1 cellular context compared by ENCODE assay signal in genomic region chr3:32448686-32449474, GRCh38.
TF ChIP-seq lines count a peak whose summit lies in the region.

No MANE protein-coding gene starts in this region.

TF ChIP-seq in GM23338, 12 proteins besides CTCF, POLR2A, EP300 and RAD21 (continued from another document):
- TF ChIP-seq, protein P1, sequence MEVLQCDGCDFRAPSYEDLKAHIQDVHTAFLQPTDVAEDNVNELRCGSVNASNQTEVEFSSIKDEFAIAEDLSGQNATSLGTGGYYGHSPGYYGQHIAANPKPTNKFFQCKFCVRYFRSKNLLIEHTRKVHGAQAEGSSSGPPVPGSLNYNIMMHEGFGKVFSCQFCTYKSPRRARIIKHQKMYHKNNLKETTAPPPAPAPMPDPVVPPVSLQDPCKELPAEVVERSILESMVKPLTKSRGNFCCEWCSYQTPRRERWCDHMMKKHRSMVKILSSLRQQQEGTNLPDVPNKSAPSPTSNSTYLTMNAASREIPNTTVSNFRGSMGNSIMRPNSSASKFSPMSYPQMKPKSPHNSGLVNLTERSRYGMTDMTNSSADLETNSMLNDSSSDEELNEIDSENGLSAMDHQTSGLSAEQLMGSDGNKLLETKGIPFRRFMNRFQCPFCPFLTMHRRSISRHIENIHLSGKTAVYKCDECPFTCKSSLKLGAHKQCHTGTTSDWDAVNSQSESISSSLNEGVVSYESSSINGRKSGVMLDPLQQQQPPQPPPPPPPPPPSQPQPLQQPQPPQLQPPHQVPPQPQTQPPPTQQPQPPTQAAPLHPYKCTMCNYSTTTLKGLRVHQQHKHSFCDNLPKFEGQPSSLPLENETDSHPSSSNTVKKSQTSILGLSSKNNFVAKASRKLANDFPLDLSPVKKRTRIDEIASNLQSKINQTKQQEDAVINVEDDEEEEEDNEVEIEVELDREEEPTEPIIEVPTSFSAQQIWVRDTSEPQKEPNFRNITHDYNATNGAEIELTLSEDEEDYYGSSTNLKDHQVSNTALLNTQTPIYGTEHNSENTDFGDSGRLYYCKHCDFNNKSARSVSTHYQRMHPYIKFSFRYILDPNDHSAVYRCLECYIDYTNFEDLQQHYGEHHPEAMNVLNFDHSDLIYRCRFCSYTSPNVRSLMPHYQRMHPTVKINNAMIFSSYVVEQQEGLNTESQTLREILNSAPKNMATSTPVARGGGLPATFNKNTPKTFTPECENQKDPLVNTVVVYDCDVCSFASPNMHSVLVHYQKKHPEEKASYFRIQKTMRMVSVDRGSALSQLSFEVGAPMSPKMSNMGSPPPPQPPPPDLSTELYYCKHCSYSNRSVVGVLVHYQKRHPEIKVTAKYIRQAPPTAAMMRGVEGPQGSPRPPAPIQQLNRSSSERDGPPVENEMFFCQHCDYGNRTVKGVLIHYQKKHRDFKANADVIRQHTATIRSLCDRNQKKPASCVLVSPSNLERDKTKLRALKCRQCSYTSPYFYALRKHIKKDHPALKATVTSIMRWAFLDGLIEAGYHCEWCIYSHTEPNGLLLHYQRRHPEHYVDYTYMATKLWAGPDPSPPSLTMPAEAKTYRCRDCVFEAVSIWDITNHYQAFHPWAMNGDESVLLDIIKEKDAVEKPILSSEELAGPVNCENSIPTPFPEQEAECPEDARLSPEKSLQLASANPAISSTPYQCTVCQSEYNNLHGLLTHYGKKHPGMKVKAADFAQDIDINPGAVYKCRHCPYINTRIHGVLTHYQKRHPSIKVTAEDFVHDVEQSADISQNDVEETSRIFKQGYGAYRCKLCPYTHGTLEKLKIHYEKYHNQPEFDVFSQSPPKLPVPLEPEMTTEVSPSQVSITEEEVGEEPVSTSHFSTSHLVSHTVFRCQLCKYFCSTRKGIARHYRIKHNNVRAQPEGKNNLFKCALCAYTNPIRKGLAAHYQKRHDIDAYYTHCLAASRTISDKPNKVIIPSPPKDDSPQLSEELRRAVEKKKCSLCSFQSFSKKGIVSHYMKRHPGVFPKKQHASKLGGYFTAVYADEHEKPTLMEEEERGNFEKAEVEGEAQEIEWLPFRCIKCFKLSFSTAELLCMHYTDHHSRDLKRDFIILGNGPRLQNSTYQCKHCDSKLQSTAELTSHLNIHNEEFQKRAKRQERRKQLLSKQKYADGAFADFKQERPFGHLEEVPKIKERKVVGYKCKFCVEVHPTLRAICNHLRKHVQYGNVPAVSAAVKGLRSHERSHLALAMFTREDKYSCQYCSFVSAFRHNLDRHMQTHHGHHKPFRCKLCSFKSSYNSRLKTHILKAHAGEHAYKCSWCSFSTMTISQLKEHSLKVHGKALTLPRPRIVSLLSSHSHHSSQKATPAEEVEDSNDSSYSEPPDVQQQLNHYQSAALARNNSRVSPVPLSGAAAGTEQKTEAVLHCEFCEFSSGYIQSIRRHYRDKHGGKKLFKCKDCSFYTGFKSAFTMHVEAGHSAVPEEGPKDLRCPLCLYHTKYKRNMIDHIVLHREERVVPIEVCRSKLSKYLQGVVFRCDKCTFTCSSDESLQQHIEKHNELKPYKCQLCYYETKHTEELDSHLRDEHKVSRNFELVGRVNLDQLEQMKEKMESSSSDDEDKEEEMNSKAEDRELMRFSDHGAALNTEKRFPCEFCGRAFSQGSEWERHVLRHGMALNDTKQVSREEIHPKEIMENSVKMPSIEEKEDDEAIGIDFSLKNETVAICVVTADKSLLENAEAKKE (CRISPR knock-in tag; IDR thresholded peaks at IDR 0.05), result no peak
- no peak for TF ChIP-seq EZH2phosphoT487 (IDR thresholded peaks at IDR 0.05; ENCODE audit: unreplicated experiment)
- no peak for TF ChIP-seq POLR2AphosphoS5 (IDR thresholded peaks at IDR 0.05; ENCODE audit: low read depth)
TF ChIP-seq in GM23338: peak in this region for 0.
